Comparison of ENCODE assay signal across 10 cellular contexts in the genomic region with DNA sequence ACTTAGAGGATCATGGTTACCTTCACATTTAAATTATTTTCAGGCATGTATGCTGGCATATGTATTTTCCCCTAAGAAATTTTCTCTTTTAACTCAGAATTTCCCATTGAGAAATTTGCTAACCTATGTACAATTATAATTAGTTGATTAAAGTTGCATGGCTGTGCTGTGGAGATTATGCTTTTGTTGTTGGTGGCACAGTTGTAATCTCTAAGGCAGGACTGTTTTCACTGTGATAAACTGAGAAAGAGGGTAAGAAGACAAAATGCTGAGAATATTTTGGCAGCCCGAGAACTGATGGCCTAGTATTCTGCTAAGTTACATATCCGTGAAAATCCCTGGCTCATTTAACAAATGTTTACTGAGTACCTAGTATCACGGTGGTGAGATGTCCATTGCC. TPM values are rescaled to one million over a fixed set of nuclear protein-coding genes. Genes with fewer than 3 reads are reported as not detected.
DNase-seq lines count a peak whose midpoint lies in the region; ATAC-seq, FAIRE-seq and TF ChIP-seq lines count a peak whose summit lies in the region.
"Had no signal": no experiment of that assay in that cellular context is flagged by ENCODE, and none has a peak within 500 bp of the region (broad histone marks: within the 10 kb centered on the region; RNA-seq: fewer than 3 reads in every experiment).

No MANE protein-coding gene starts in this region.

- no peaks in the 10 kb centered on the region for H4K20me1 ChIP-seq in MM.1S (ENCODE audit: insufficient read depth, low read length)
- H4K20me1 ChIP-seq in osteoblast (ENCODE audit: insufficient read depth, low read length), result no peaks in the 10 kb centered on the region

- peak overlapping the region; percentile 97; the same call in 1 of the 2 replicates for H3K27ac ChIP-seq in MM.1S (ENCODE audit: low read length)
- H3K27ac ChIP-seq in osteoblast (ENCODE audit: low read depth, low read length), result no peak overlapping the region

- H3F3A ChIP-seq in MM.1S (ENCODE audit: insufficient read depth, low read length), result peaks cover 26% of the 10 kb centered on the region

- H3K9me3 ChIP-seq in MM.1S (replicated peaks; ENCODE audit: insufficient read depth, low read length), result no peaks in the 10 kb centered on the region
- no peaks in the 10 kb centered on the region for H3K9me3 ChIP-seq in osteoblast (ENCODE audit: low read depth, low read length)

- peak overlapping the region; percentile 95 for H3K9ac ChIP-seq in MM.1S (ENCODE audit: low read length)

- FAIRE-seq in GM12891 (lab: Jason Lieb, UNC), result no peak

- H3K4me2 ChIP-seq in MM.1S (ENCODE audit: low read depth, low read length), result peak overlapping the region; percentile 86
- H3K4me2 ChIP-seq in osteoblast (ENCODE audit: insufficient read depth, low read length), result peak overlapping the region; percentile 91

- H3K36me3 ChIP-seq in MM.1S (replicated peaks; ENCODE audit: insufficient read depth, low read length) (no peaks in the 10 kb centered on the region; the same call in 1 of the 2 replicates), osteoblast (ENCODE audit: insufficient read depth, low read length) (no peaks in the 10 kb centered on the region)

- no peaks in the 10 kb centered on the region for H3K27me3 Mint-ChIP-seq in chondrocyte (ENCODE audit: low read depth)

- DNase-seq in GM12891 (ENCODE audit: insufficient read length, low spot score) (no peak), MM.1S (no peak), chondrocyte (ENCODE audit: low spot score) (no peak), osteoblast (ENCODE audit: insufficient read length, low spot score, missing footprints) (no peak), putamen (ENCODE audit: low spot score) (no peak), H4 (ENCODE audit: low spot score) (no peak)
- DNase-seq: foreskin melanocyte had no signal

- no peaks in the 10 kb centered on the region for H3K9me2 ChIP-seq in MM.1S (replicated peaks; ENCODE audit: insufficient read depth, low read length)

- H3K4me1 ChIP-seq in MM.1S (ENCODE audit: low read length), result peaks cover 10% of the 10 kb centered on the region
- H3K4me1 ChIP-seq in osteoblast (ENCODE audit: insufficient read depth, low read length), result peaks cover 8% of the 10 kb centered on the region

- peak overlapping the region; percentile 85 for H3K4me3 Mint-ChIP-seq in chondrocyte (ENCODE audit: unreplicated experiment)

- H3K27me3 ChIP-seq in MM.1S (replicated peaks; ENCODE audit: insufficient read depth, low read length) (no peaks in the 10 kb centered on the region), osteoblast (ENCODE audit: insufficient read depth, low read length) (no peaks in the 10 kb centered on the region)

- no peak for TF ChIP-seq POLR2A in GM12891 (IDR thresholded peaks at IDR 0.05; ENCODE audit: low read depth, low read length)

- peak overlapping the region; percentile 63 for H3K4me3 ChIP-seq in MM.1S (ENCODE audit: low read length)
- no peak overlapping the region for H3K4me3 ChIP-seq in osteoblast (ENCODE audit: insufficient read depth, low read length)

- peaks cover 4% of the 10 kb centered on the region for H3K36me3 Mint-ChIP-seq in chondrocyte (ENCODE audit: low read depth)

- H3K27ac Mint-ChIP-seq in chondrocyte (ENCODE audit: unreplicated experiment), result no peak overlapping the region

- peaks cover 24% of the 10 kb centered on the region for H3K4me1 Mint-ChIP-seq in chondrocyte (ENCODE audit: low read depth)

- H2AFZ ChIP-seq in MM.1S (ENCODE audit: low read length), result no peak overlapping the region
- peak overlapping the region; percentile 1 for H2AFZ ChIP-seq in osteoblast (ENCODE audit: low read length)

- no peaks in the 10 kb centered on the region for H3K9me3 Mint-ChIP-seq in chondrocyte (ENCODE audit: low read depth)

- no peak for ATAC-seq in GM18867 (IDR thresholded peaks at IDR 0.05; ENCODE audit: unreplicated experiment)
- no peak for ATAC-seq in HG02885 (IDR thresholded peaks at IDR 0.05; ENCODE audit: poor library complexity, unreplicated experiment)

- H3K79me2 ChIP-seq in MM.1S (ENCODE audit: low read length), result peaks cover 25% of the 10 kb centered on the region
- H3K79me2 ChIP-seq in osteoblast (ENCODE audit: insufficient read depth, low read length), result peaks cover 17% of the 10 kb centered on the region
- H3K79me2 ChIP-seq: parathyroid adenoma had no signal

- TF ChIP-seq CTCF in MM.1S (IDR thresholded peaks at IDR 0.05; ENCODE audit: low read length) (no peak), chondrocyte (IDR thresholded peaks at IDR 0.05) (no peak), osteoblast (IDR thresholded peaks at IDR 0.05; ENCODE audit: extremely low read depth, low read depth, low read length) (no peak)

TF ChIP-seq in GM12891, 5 proteins besides CTCF, POLR2A, EP300 and RAD21:
- TF ChIP-seq PAX5 (IDR thresholded peaks at IDR 0.05; ENCODE audit: insufficient read depth, low read length, severe bottlenecking) (no peak), POLR2AphosphoS5 (IDR thresholded peaks at IDR 0.05; ENCODE audit: low read depth, low read length) (0 out of 2 replicates have a peak, but pooled peaks have one; percentile 24), POU2F2 (IDR thresholded peaks at IDR 0.05; ENCODE audit: low read depth, low read length) (no peak)

RNA-seq across cellular contexts. Expression of a gene that starts 1.4 kb away (rescaled TPM):
- 32.3 TPM for polyA plus RNA-seq in GM12891 (2012; ENCODE audit: low read depth, missing spikeins)
- total RNA-seq in chondrocyte (15.7 to 20.1 TPM (median 19.3 TPM) in 3 replicates), osteoblast (22.1 and 25.0 TPM in 2 replicates)
- 0.10 TPM in 1 of 2 replicates, not detected in the other for total RNA-seq in H4 (2014; rRNA removed; shearing (Covaris generic))

Comparison
In these comparisons a context has a peak if more than half of its experiments do, and no peak if none do; other contexts are left out.
1. RNA of a gene that starts 1.4 kb away (total RNA-seq): 22.1 to 25.0 TPM in osteoblast and 15.7 to 20.1 TPM in chondrocyte; 0.10 TPM in H4; every median in the first group is over 10 times any median in the second.